In genomic region chr16:78895661-78896060, GRCh38 we compare ENCODE assay signal across 20 cellular contexts.
DNase-seq lines count a peak whose midpoint lies in the region; TF ChIP-seq lines count a peak whose summit lies in the region.
"Had no signal": no experiment of that assay in that cellular context is flagged by ENCODE, and none has a peak within 500 bp of the region (broad histone marks: within the 10 kb centered on the region; RNA-seq: fewer than 3 reads in every experiment).

No MANE protein-coding gene starts in this region.

- no peak overlapping the region for H2BK120ac ChIP-seq in mesenchymal stem cell (ENCODE audit: low read depth, low read length)

- no peak overlapping the region for H3K14ac ChIP-seq in mesenchymal stem cell (ENCODE audit: low read length in 2 of 2)

- no peaks in the 10 kb centered on the region for H3K27me3 Mint-ChIP-seq in activated CD4-positive, alpha-beta T cell treated with anti-CD3 and anti-CD28 coated beads, Interleukin-2, amount 10 ng/mL, durations not matched to agents 7 days and 5 days
- H3K27me3 Mint-ChIP-seq in CD8-positive, alpha-beta memory T cell = no peaks in the 10 kb centered on the region
- no peaks in the 10 kb centered on the region for H3K27me3 Mint-ChIP-seq in activated T-helper 1 cell treated with anti-CD3 and anti-CD28 coated beads, Interleukin-12 subunit alpha, Interleukin-12 subunit beta, Interleukin-2, Interleukin-4 antibody, amounts not matched to agents 30 ng/mL and 10 ng/mL and 1 ng/mL, durations not matched to agents 14 hours and 24 hours and 36 hours (ENCODE audit: insufficient read depth)
- H3K27me3 Mint-ChIP-seq: activated B cell treated with CpG ODN at 0.5 μM for 24 hours; activated naive CD4-positive, alpha-beta T cell treated with anti-CD3 and anti-CD28 coated beads, Interleukin-2, amount 50 U/mL, for 24 hours had no signal

- peaks cover 19% of the 10 kb centered on the region for H3K4me1 ChIP-seq in CD8-positive, alpha-beta memory T cell (ENCODE audit: insufficient read depth, low read length)
- H3K4me1 ChIP-seq in mesenchymal stem cell (ENCODE audit: control insufficient read depth, insufficient read depth, low read depth, low read length) = no peaks in the 10 kb centered on the region
- no peaks in the 10 kb centered on the region for H3K4me1 ChIP-seq in SJCRH30
- H3K4me1 ChIP-seq in sigmoid colon = peaks cover 0 to 18% (median 5%) of the 10 kb centered on the region in 4 donors
- H3K4me1 ChIP-seq: body of pancreas, colonic mucosa, psoas muscle, tibial artery had no signal

- CTCF ChIA-PET in activated CD4-positive, alpha-beta T cell treated with anti-CD3 and anti-CD28 coated beads, Interleukin-2, amount 10 ng/mL, durations not matched to agents 7 days and 5 days (lab: Charles Lee) = no interaction called here
- CTCF ChIA-PET in CD8-positive, alpha-beta memory T cell (lab: Charles Lee) = no interaction called here

- H3K18ac ChIP-seq in mesenchymal stem cell (ENCODE audit: low read depth in 1 of 2, low read length in 2 of 2) = no peak overlapping the region

- H3K4me3 ChIP-seq in CD8-positive, alpha-beta memory T cell (ENCODE audit: low read length) = no peak overlapping the region
- H3K4me3 ChIP-seq in mesenchymal stem cell (ENCODE audit: insufficient read depth in 1 of 2, low read depth in 1 of 2, low read length in 2 of 2) (no peak overlapping the region), SJCRH30 (no peak overlapping the region), lower leg skin (ENCODE audit: low read depth, poor library complexity, severe bottlenecking) (no peak overlapping the region), sigmoid colon (no peak overlapping the region)
- H3K4me3 ChIP-seq: body of pancreas, colonic mucosa, psoas muscle, tibial artery had no signal

- no peaks in the 10 kb centered on the region for H3K79me1 ChIP-seq in mesenchymal stem cell (replicated peaks; ENCODE audit: low read length, poor library complexity, severe bottlenecking)

- peak overlapping the region; percentile 7 for H3K4me3 Mint-ChIP-seq in activated CD4-positive, alpha-beta T cell treated with anti-CD3 and anti-CD28 coated beads, Interleukin-2, amount 10 ng/mL, durations not matched to agents 7 days and 5 days
- H3K4me3 Mint-ChIP-seq in CD8-positive, alpha-beta memory T cell = peak overlapping the region in 6 of 7 donors; percentile 40 to 67 (median 59)
- H3K4me3 Mint-ChIP-seq in activated T-helper 1 cell treated with anti-CD3 and anti-CD28 coated beads, Interleukin-12 subunit alpha, Interleukin-12 subunit beta, Interleukin-2, Interleukin-4 antibody, amounts not matched to agents 30 ng/mL and 10 ng/mL and 1 ng/mL, durations not matched to agents 14 hours and 24 hours and 36 hours = no peak overlapping the region
- H3K4me3 Mint-ChIP-seq: activated B cell treated with CpG ODN at 0.5 μM for 24 hours; activated naive CD4-positive, alpha-beta T cell treated with anti-CD3 and anti-CD28 coated beads, Interleukin-2, amount 50 U/mL, for 24 hours had no signal

- no peak overlapping the region for H2BK12ac ChIP-seq in mesenchymal stem cell (ENCODE audit: low read length in 2 of 2)

- POLR2A ChIA-PET in activated CD4-positive, alpha-beta T cell treated with anti-CD3 and anti-CD28 coated beads, Interleukin-2, amount 10 ng/mL, durations not matched to agents 7 days and 5 days (lab: Charles Lee) = no interaction called here
- POLR2A ChIA-PET in CD8-positive, alpha-beta memory T cell (lab: Charles Lee) = no interaction called here

- intact Hi-C loops in activated T-helper 1 cell treated with anti-CD3 and anti-CD28 coated beads, Interleukin-12 subunit alpha, Interleukin-12 subunit beta, Interleukin-2, Interleukin-4 antibody, amounts not matched to agents 30 ng/mL and 10 ng/mL and 1 ng/mL, durations not matched to agents 14 hours and 24 hours and 36 hours (cut with micrococcal nuclease) = loop anchor here (1.0 to 5.0 kb wide), 2 partner anchors 153 to 197 kb away; no protein-coding TSS in a partner anchor
- intact Hi-C loops in lower leg skin (cut with DNase I; ENCODE audit: low total_unique reads) (no loop called here), sigmoid colon (cut with DNase I) (no loop called here)

- H3K36me3 Mint-ChIP-seq in activated CD4-positive, alpha-beta T cell treated with anti-CD3 and anti-CD28 coated beads, Interleukin-2, amount 10 ng/mL, durations not matched to agents 7 days and 5 days (ENCODE audit: low read depth) = peaks cover 5% of the 10 kb centered on the region
- H3K36me3 Mint-ChIP-seq in CD8-positive, alpha-beta memory T cell = peaks cover 0 to 3% (median 3%) of the 10 kb centered on the region in 3 donors
- peaks cover 6% of the 10 kb centered on the region for H3K36me3 Mint-ChIP-seq in activated T-helper 1 cell treated with anti-CD3 and anti-CD28 coated beads, Interleukin-12 subunit alpha, Interleukin-12 subunit beta, Interleukin-2, Interleukin-4 antibody, amounts not matched to agents 30 ng/mL and 10 ng/mL and 1 ng/mL, durations not matched to agents 14 hours and 24 hours and 36 hours (ENCODE audit: low read depth)

- H3K9me3 ChIP-seq in CD8-positive, alpha-beta memory T cell (ENCODE audit: low read length) = no peaks in the 10 kb centered on the region
- H3K9me3 ChIP-seq in mesenchymal stem cell (ENCODE audit: control insufficient read depth, low read length) = no peaks in the 10 kb centered on the region
- H3K9me3 ChIP-seq in SJCRH30 (replicated peaks) = no peaks in the 10 kb centered on the region
- H3K9me3 ChIP-seq in sigmoid colon = no peaks in the 10 kb centered on the region
- H3K9me3 ChIP-seq: body of pancreas, colonic mucosa, neutrophil, psoas muscle, tibial artery had no signal

- H3K9ac ChIP-seq in mesenchymal stem cell (ENCODE audit: low read length) = peak overlapping the region; percentile 50

- H3K4me2 ChIP-seq in mesenchymal stem cell (ENCODE audit: low read length, poor library complexity, severe bottlenecking) = no peak overlapping the region

- H2AFZ ChIP-seq in mesenchymal stem cell (ENCODE audit: low read depth, low read length) = no peak overlapping the region

- no peak for TF ChIP-seq EP300 in sigmoid colon (IDR thresholded peaks at IDR 0.05)

- H3K27me3 ChIP-seq in CD8-positive, alpha-beta memory T cell (ENCODE audit: insufficient read depth, low read length, poor library complexity, severe bottlenecking) = no peaks in the 10 kb centered on the region
- no peaks in the 10 kb centered on the region for H3K27me3 ChIP-seq in mesenchymal stem cell (ENCODE audit: control insufficient read depth in 1 of 2, insufficient read depth in 1 of 2, low read length in 2 of 2)
- H3K27me3 ChIP-seq in SJCRH30 = no peaks in the 10 kb centered on the region
- no peaks in the 10 kb centered on the region for H3K27me3 ChIP-seq in sigmoid colon
- H3K27me3 ChIP-seq: body of pancreas, colonic mucosa, neutrophil, tibial artery had no signal

- H4K91ac ChIP-seq in mesenchymal stem cell (ENCODE audit: low read length) = no peak overlapping the region

- 51% methylated on average over 4 of the region's 5 CpGs for WGBS in mesenchymal stem cell
- 80 to 82% methylated on average over 5 of the region's 5 CpGs for WGBS in lower leg skin, 2 donors
- 85 to 90% methylated on average over 5 of the region's 5 CpGs for WGBS in sigmoid colon, 2 donors

- peak overlapping the region; percentile 83 for H3K27ac Mint-ChIP-seq in activated CD4-positive, alpha-beta T cell treated with anti-CD3 and anti-CD28 coated beads, Interleukin-2, amount 10 ng/mL, durations not matched to agents 7 days and 5 days
- H3K27ac Mint-ChIP-seq in CD8-positive, alpha-beta memory T cell = peak overlapping the region; percentile 16 to 91 (median 82)
- H3K27ac Mint-ChIP-seq in activated T-helper 1 cell treated with anti-CD3 and anti-CD28 coated beads, Interleukin-12 subunit alpha, Interleukin-12 subunit beta, Interleukin-2, Interleukin-4 antibody, amounts not matched to agents 30 ng/mL and 10 ng/mL and 1 ng/mL, durations not matched to agents 14 hours and 24 hours and 36 hours = peak overlapping the region; percentile 75
- H3K27ac Mint-ChIP-seq: activated B cell treated with CpG ODN at 0.5 μM for 24 hours; activated naive CD4-positive, alpha-beta T cell treated with anti-CD3 and anti-CD28 coated beads, Interleukin-2, amount 50 U/mL, for 24 hours had no signal

- peaks cover 6% of the 10 kb centered on the region for H3K9me3 Mint-ChIP-seq in activated CD4-positive, alpha-beta T cell treated with anti-CD3 and anti-CD28 coated beads, Interleukin-2, amount 10 ng/mL, durations not matched to agents 7 days and 5 days
- H3K9me3 Mint-ChIP-seq in CD8-positive, alpha-beta memory T cell = no peaks in the 10 kb centered on the region
- peaks cover 18% of the 10 kb centered on the region for H3K9me3 Mint-ChIP-seq in activated T-helper 1 cell treated with anti-CD3 and anti-CD28 coated beads, Interleukin-12 subunit alpha, Interleukin-12 subunit beta, Interleukin-2, Interleukin-4 antibody, amounts not matched to agents 30 ng/mL and 10 ng/mL and 1 ng/mL, durations not matched to agents 14 hours and 24 hours and 36 hours
- H3K9me3 Mint-ChIP-seq: activated naive CD4-positive, alpha-beta T cell treated with anti-CD3 and anti-CD28 coated beads, Interleukin-2, amount 50 U/mL, for 24 hours had no signal

- no peak overlapping the region for H2AK5ac ChIP-seq in mesenchymal stem cell (ENCODE audit: low read length, severe bottlenecking)

- H3K23ac ChIP-seq in mesenchymal stem cell (ENCODE audit: low read length in 2 of 2) = no peak overlapping the region

- no peak for DNase-seq in activated CD4-positive, alpha-beta T cell treated with anti-CD3 and anti-CD28 coated beads, Interleukin-2, amount 10 ng/mL, durations not matched to agents 7 days and 5 days
- DNase-seq in activated CD4-positive, alpha-beta T cell treated with anti-CD3 and anti-CD28 coated beads for 1 hour = no peak
- no peak for DNase-seq in CD8-positive, alpha-beta memory T cell
- DNase-seq in activated T-helper 1 cell treated with anti-CD3 and anti-CD28 coated beads, Interleukin-12 subunit alpha, Interleukin-12 subunit beta, Interleukin-2, Interleukin-4 antibody, amounts not matched to agents 30 ng/mL and 10 ng/mL and 1 ng/mL, durations not matched to agents 14 hours and 24 hours and 36 hours (ENCODE audit: low spot score) = no peak
- DNase-seq in mesenchymal stem cell = peak; percentile 15
- DNase-seq in SJCRH30 = no peak
- no peak for DNase-seq in lower leg skin (ENCODE audit: low spot score in 2 of 2)
- no peak for DNase-seq in sigmoid colon
- DNase-seq: activated B cell treated with CpG ODN at 0.5 μM for 24 hours; body of pancreas; colonic mucosa; GOT3; KBM-7; NCI-H146; NCI-H510A treated with DMSO at 0.1 percent for 48 hours; psoas muscle; stimulated activated naive CD4-positive, alpha-beta T cell; tibial artery had no signal

- peak overlapping the region; percentile 52 for H3K27ac ChIP-seq in CD8-positive, alpha-beta memory T cell (ENCODE audit: low read depth, low read length)
- H3K27ac ChIP-seq in mesenchymal stem cell (ENCODE audit: low read length, poor library complexity, severe bottlenecking) (no peak overlapping the region), SJCRH30 (no peak overlapping the region), sigmoid colon (no peak overlapping the region)
- H3K27ac ChIP-seq: body of pancreas, colonic mucosa, neutrophil, psoas muscle, tibial artery had no signal

- peaks cover 24% of the 10 kb centered on the region for H3K4me1 Mint-ChIP-seq in activated CD4-positive, alpha-beta T cell treated with anti-CD3 and anti-CD28 coated beads, Interleukin-2, amount 10 ng/mL, durations not matched to agents 7 days and 5 days
- H3K4me1 Mint-ChIP-seq in CD8-positive, alpha-beta memory T cell = peaks cover 25 to 52% (median 32%) of the 10 kb centered on the region in 3 donors
- peaks cover 50% of the 10 kb centered on the region for H3K4me1 Mint-ChIP-seq in activated T-helper 1 cell treated with anti-CD3 and anti-CD28 coated beads, Interleukin-12 subunit alpha, Interleukin-12 subunit beta, Interleukin-2, Interleukin-4 antibody, amounts not matched to agents 30 ng/mL and 10 ng/mL and 1 ng/mL, durations not matched to agents 14 hours and 24 hours and 36 hours (ENCODE audit: low read depth)

- no peak overlapping the region for H2BK15ac ChIP-seq in mesenchymal stem cell (ENCODE audit: low read depth, poor library complexity, severe bottlenecking)

- no peak overlapping the region for H4K8ac ChIP-seq in mesenchymal stem cell (ENCODE audit: low read length)

- H3K36me3 ChIP-seq in CD8-positive, alpha-beta memory T cell (ENCODE audit: insufficient read depth, low read length) = no peaks in the 10 kb centered on the region
- H3K36me3 ChIP-seq in mesenchymal stem cell (ENCODE audit: control insufficient read depth in 1 of 2, insufficient read depth in 2 of 2, low read depth in 1 of 2, low read length in 2 of 2) = no peaks in the 10 kb centered on the region
- H3K36me3 ChIP-seq in SJCRH30 = no peaks in the 10 kb centered on the region
- H3K36me3 ChIP-seq in sigmoid colon = no peaks in the 10 kb centered on the region
- H3K36me3 ChIP-seq: colonic mucosa, neutrophil, tibial artery had no signal

- H3K4ac ChIP-seq in mesenchymal stem cell (ENCODE audit: low read depth in 1 of 2, low read length in 2 of 2) = no peak overlapping the region

- TF ChIP-seq CTCF in lower leg skin (IDR thresholded peaks at IDR 0.05) (no peak), sigmoid colon (IDR thresholded peaks at IDR 0.05) (no peak)

- TF ChIP-seq POLR2A in lower leg skin (IDR thresholded peaks at IDR 0.05) = no peak
- no peak for TF ChIP-seq POLR2A in sigmoid colon (IDR thresholded peaks at IDR 0.05)

- no peak overlapping the region for H2BK5ac ChIP-seq in mesenchymal stem cell (ENCODE audit: low read depth, low read length, poor library complexity, severe bottlenecking)
